ENCODE assay signal across 23 cellular contexts in genomic region chrX:139949703-139950102, GRCh38. TPM values are rescaled to one million over a fixed set of nuclear protein-coding genes. Genes with fewer than 3 reads are reported as not detected.
A peak's percentile ranks its signal among the peaks of the same experiment; 100 is the strongest.
DNase-seq lines count a peak whose midpoint lies in the region; ATAC-seq and TF ChIP-seq lines count a peak whose summit lies in the region.
"Had no signal": no experiment of that assay in that cellular context is flagged by ENCODE, and none has a peak within 500 bp of the region (broad histone marks: within the 10 kb centered on the region; RNA-seq: fewer than 3 reads in every experiment).

No MANE protein-coding gene starts in this region.

- POLR2A ChIA-PET in HCT116 (lab: Charles Lee): no interaction called here

- BruUV-seq in HCT116 (replicated peaks; lab: Mats Ljungman, UMichigan): no TSS peak

- no peaks in the 10 kb centered on the region for H3K27me3 ChIP-seq in HCT116 (ENCODE audit: insufficient read depth, low read length)
- H3K27me3 ChIP-seq in foreskin keratinocyte: no peaks in the 10 kb centered on the region
- H3K27me3 ChIP-seq: SJCRH30 had no signal

- intact Hi-C loops in HCT116 (cut with micrococcal nuclease): no loop called here

- H4K20me1 ChIP-seq in HCT116 (ENCODE audit: insufficient read depth): no peaks in the 10 kb centered on the region

- TF ChIP-seq RAD21 in HCT116 (IDR thresholded peaks at IDR 0.05; ENCODE audit: low read depth): no peak

- ATAC-seq in HCT116 (peak; percentile 52; the same call in 1 of the 2 replicates), foreskin keratinocyte (no peak), GM19397 (IDR thresholded peaks at IDR 0.05; ENCODE audit: unreplicated experiment) (no peak)

- CTCF ChIA-PET in HCT116 (lab: Charles Lee): interaction anchor here (1.8 kb wide), 1 partner anchor 17 kb away, joined by 6 read pairs; no protein-coding TSS in a partner anchor

- no peak overlapping the region for H3K9ac ChIP-seq in HCT116 (ENCODE audit: low read length)

- H3K36me3 ChIP-seq in HCT116 (ENCODE audit: control insufficient read depth in 1 of 2, insufficient read depth in 2 of 2, low read length in 2 of 2): no peaks in the 10 kb centered on the region
- H3K36me3 ChIP-seq: HAP-1, SJCRH30 had no signal

- DNase-seq in EH (ENCODE audit: low read depth) (peak; percentile 15), HCT116 (ENCODE audit: low read depth, low spot score) (no peak), amniotic epithelial cell (ENCODE audit: low read depth) (peak; percentile 13), epithelial cell of proximal tubule (ENCODE audit: low read depth) (no peak), foreskin keratinocyte (no peak), HPDE6-E6E7 (ENCODE audit: extremely low spot score) (no peak)
- no peak for DNase-seq in activated CD8-positive, alpha-beta memory T cell treated with anti-CD3 and anti-CD28 coated beads, Interleukin-2, amount 50 U/mL, for 4 hours
- DNase-seq: C1 segment of cervical spinal cord; KG1; NCI-H1092; NCI-H146; NCI-H2081; NCI-H526; NK-92 treated with Interleukin-12 subunit alpha and Interleukin-12 subunit beta, amount 100 ng/mL, for 24 hours; SJCRH30; SW 1271 had no signal

- H3K4me2 ChIP-seq in HCT116 (ENCODE audit: low read length): no peak overlapping the region

- TF ChIP-seq POLR2A in HCT116 (IDR thresholded peaks at IDR 0.05; ENCODE audit: borderline replicate concordance, extremely low read depth, insufficient read depth, insufficient read length): no peak

- no peaks in the 10 kb centered on the region for H3K9me3 ChIP-seq in HCT116 (ENCODE audit: control insufficient read depth in 1 of 2, insufficient read depth in 1 of 2, low read depth in 1 of 2, low read length in 2 of 2)
- H3K9me3 ChIP-seq: HAP-1, SJCRH30 had no signal

- no peaks in the 10 kb centered on the region for H3K9me2 ChIP-seq in HCT116 (ENCODE audit: insufficient read depth)

- no peaks in the 10 kb centered on the region for H3K79me2 ChIP-seq in HCT116 (ENCODE audit: insufficient read depth, low read length)

- RAD21 ChIA-PET in HCT116 (lab: Charles Lee; ENCODE audit: low non-redundant PET in 1 of 2, low total read pairs in 2 of 2, uncharacterized antibody in 2 of 2, unreplicated experiment in 2 of 2): no interaction called here

- H3K4me1 ChIP-seq in HCT116 (ENCODE audit: control insufficient read depth in 1 of 2, insufficient read depth in 2 of 2, low read length in 2 of 2) (no peaks in the 10 kb centered on the region), foreskin keratinocyte (no peaks in the 10 kb centered on the region)
- H3K4me1 ChIP-seq: HAP-1, SJCRH30 had no signal

- H3K4me3 ChIP-seq in HCT116 (replicated peaks in 1 of 2; ENCODE audit: low read depth in 1 of 2, low read length in 2 of 2) (no peak overlapping the region), epithelial cell of proximal tubule (ENCODE audit: low read depth, low read length) (no peak overlapping the region)
- H3K4me3 ChIP-seq: HAP-1, SJCRH30 had no signal

- TF ChIP-seq CTCF in HCT116 (IDR thresholded peaks at IDR 0.05 in 2 of 3, conservative IDR thresholded peaks at IDR 0.05 in 1 of 3; ENCODE audit: borderline replicate concordance in 1 of 3, insufficient read depth in 1 of 3, low read depth in 2 of 3, low read length in 2 of 3) (no peak), epithelial cell of proximal tubule (conservative IDR thresholded peaks at IDR 0.05; ENCODE audit: low read depth, low read length) (peak; percentile 22), foreskin keratinocyte (conservative IDR thresholded peaks at IDR 0.05) (no peak)

- H3K27ac ChIP-seq in HCT116 (ENCODE audit: low read depth, low read length) (no peak overlapping the region), foreskin keratinocyte (no peak overlapping the region)
- H3K27ac ChIP-seq: RWPE1, SJCRH30 had no signal

- no peak overlapping the region for H2AFZ ChIP-seq in HCT116 (ENCODE audit: low read depth, low read length, poor library complexity, severe bottlenecking)

TF ChIP-seq in HCT116, 20 proteins besides CTCF, POLR2A, EP300 and RAD21:
- TF ChIP-seq FOSL1 (IDR thresholded peaks at IDR 0.05; ENCODE audit: low read depth) (no peak), POLR2AphosphoS5 (IDR thresholded peaks at IDR 0.05; ENCODE audit: low read depth, low read length) (no peak), CBX3 (IDR thresholded peaks at IDR 0.05; ENCODE audit: low read depth) (no peak), EGR1 (IDR thresholded peaks at IDR 0.05; ENCODE audit: low read depth) (no peak), YY1 (IDR thresholded peaks at IDR 0.05; ENCODE audit: extremely low read depth, insufficient replicate concordance, low read depth, low read length) (no peak), SP1 (IDR thresholded peaks at IDR 0.05; ENCODE audit: low read depth) (no peak), ELF1 (IDR thresholded peaks at IDR 0.05; ENCODE audit: borderline replicate concordance, low read depth) (no peak), SIN3A (IDR thresholded peaks at IDR 0.05; ENCODE audit: low read depth) (no peak), ZFX (IDR thresholded peaks at IDR 0.05) (no peak), CEBPB (IDR thresholded peaks at IDR 0.05; ENCODE audit: low read depth) (no peak)

RNA-seq across cellular contexts. Expression of gene CXorf66, which starts 15.6 kb away (rescaled TPM):
- not detected for total RNA-seq in HCT116 (2021; ENCODE audit: unreplicated experiment)
- polyA plus RNA-seq in HCT116 (2012): not detected in 2 replicates
- total RNA-seq in epithelial cell of proximal tubule: not detected in 2 replicates
- total RNA-seq in foreskin keratinocyte: not detected in 2 replicates
- not detected in 2 replicates for polyA plus RNA-seq in foreskin keratinocyte
- total RNA-seq: A673, Daoy, MCF 10A, OCI-LY7, SJCRH30 had no signal

RNA-seq across cellular contexts. Expression of gene ATP11C, which starts 16.9 kb away (rescaled TPM):
- 19.4 TPM for total RNA-seq in HCT116 (2021; ENCODE audit: unreplicated experiment)
- 2.9 and 4.4 TPM in 2 replicates for polyA plus RNA-seq in HCT116 (2012)
- 19.2 and 19.4 TPM in 2 replicates for total RNA-seq in epithelial cell of proximal tubule
- total RNA-seq in foreskin keratinocyte: 15.9 and 16.8 TPM in 2 replicates
- 5.1 and 5.2 TPM in 2 replicates for polyA plus RNA-seq in foreskin keratinocyte

Comparison
In these comparisons a context has a peak if more than half of its experiments do, and no peak if none do; other contexts are left out.
1. DNase-seq: peak in EH (single experiment) and amniotic epithelial cell (single experiment); none in HCT116 (single experiment), epithelial cell of proximal tubule (single experiment), foreskin keratinocyte (0 of 2), activated CD8-positive, alpha-beta memory T cell treated with anti-CD3 and anti-CD28 coated beads, Interleukin-2, amount 50 U/mL, for 4 hours (single experiment) and HPDE6-E6E7 (single experiment).